Comparison of ENCODE assay signal across 13 cellular contexts in the genomic region with DNA sequence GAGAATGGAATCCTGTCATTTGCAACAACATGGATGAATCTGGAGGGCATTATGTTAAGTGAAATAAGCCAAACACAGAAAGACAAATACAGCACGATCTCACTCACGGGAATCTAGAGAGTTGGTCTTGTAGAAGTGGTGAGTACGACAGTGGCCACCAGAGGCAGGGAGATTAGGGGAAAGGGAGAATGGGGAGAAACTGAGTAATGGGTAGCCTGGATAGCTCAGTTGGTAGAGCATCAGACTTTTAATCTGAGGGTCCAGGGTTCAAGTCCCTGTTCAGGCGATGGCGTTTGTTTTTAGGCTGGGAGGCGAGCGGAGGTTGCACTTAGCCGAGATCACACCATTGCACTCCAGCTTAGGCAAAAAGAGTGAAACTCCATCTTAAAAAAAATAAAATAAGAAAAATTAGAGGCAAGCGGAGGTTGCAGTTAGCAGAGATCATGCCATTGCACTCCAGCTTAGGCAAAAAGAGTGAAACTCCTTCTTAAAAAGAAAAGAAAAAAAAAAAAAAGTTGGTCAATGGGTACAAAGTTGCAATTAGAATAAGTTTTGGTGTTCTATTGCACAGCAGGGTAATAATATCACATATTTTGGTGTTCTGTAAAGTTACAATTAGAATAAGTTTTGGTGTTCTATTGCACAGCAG.
DNase-seq lines count a peak whose midpoint lies in the region; ATAC-seq and TF ChIP-seq lines count a peak whose summit lies in the region.
"Had no signal": no experiment of that assay in that cellular context is flagged by ENCODE, and none has a peak within 500 bp of the region (broad histone marks: within the 10 kb centered on the region; RNA-seq: fewer than 3 reads in every experiment).

No MANE protein-coding gene starts in this region.

- H3K4me1 Mint-ChIP-seq in GM23338: peaks cover 4% of the 10 kb centered on the region; the same call in 1 of the 3 replicates
- H3K4me1 Mint-ChIP-seq: activated naive CD4-positive, alpha-beta T cell treated with anti-CD3 and anti-CD28 coated beads, Interleukin-2, amount 50 U/mL, for 24 hours; T-cell had no signal

- H3K79me2 ChIP-seq in GM23338 (replicated peaks; ENCODE audit: insufficient read depth): no peaks in the 10 kb centered on the region
- no peaks in the 10 kb centered on the region for H3K79me2 ChIP-seq in mammary epithelial cell (ENCODE audit: insufficient read depth, low read length)
- H3K79me2 ChIP-seq in mesendoderm (ENCODE audit: control insufficient read depth, insufficient read depth, low read length): no peaks in the 10 kb centered on the region

- H3K4me1 ChIP-seq in GM23338 (ENCODE audit: insufficient read depth) (no peaks in the 10 kb centered on the region; the same call in 1 of the 2 replicates), mammary epithelial cell (ENCODE audit: insufficient read depth, low read length) (no peaks in the 10 kb centered on the region), mesendoderm (ENCODE audit: control insufficient read depth, low read depth, low read length) (no peaks in the 10 kb centered on the region)
- H3K4me1 ChIP-seq: psoas muscle had no signal

- H3K27ac ChIP-seq in GM23338 (ENCODE audit: low read depth) (no peak overlapping the region), mammary epithelial cell (ENCODE audit: insufficient read depth, low read depth, low read length) (no peak overlapping the region), mesendoderm (ENCODE audit: low read depth, low read length) (no peak overlapping the region)
- H3K27ac ChIP-seq: cardiac muscle cell, HL-60, psoas muscle, tibial artery had no signal

- H2BK120ac ChIP-seq in mesendoderm (ENCODE audit: low read depth, low read length): no peak overlapping the region

- intact Hi-C loops in mammary epithelial cell (cut with micrococcal nuclease): no loop called here

- WGBS in mammary epithelial cell (ENCODE audit: low coverage, missing lambda C conversion rate): 87% methylated on average over 5 of the region's 9 CpGs
- no CpG with 5 or more reads among the region's 9 CpGs for WGBS in mesendoderm (ENCODE audit: extremely low coverage, insufficient coverage, low lambda C conversion rate)

- H3K18ac ChIP-seq in mesendoderm (ENCODE audit: low read length): no peak overlapping the region

- no peak overlapping the region for H2BK5ac ChIP-seq in mesendoderm (ENCODE audit: low read length)

- H3K79me1 ChIP-seq in mesendoderm (ENCODE audit: low read length): no peaks in the 10 kb centered on the region

- peak overlapping the region; percentile 75 for H3K4me3 Mint-ChIP-seq in GM23338
- H3K4me3 Mint-ChIP-seq: activated naive CD4-positive, alpha-beta T cell treated with anti-CD3 and anti-CD28 coated beads, Interleukin-2, amount 50 U/mL, for 24 hours; T-cell had no signal

- no peak overlapping the region for H3K56ac ChIP-seq in mesendoderm (ENCODE audit: low read length)

- H3K9me2 ChIP-seq in GM23338 (ENCODE audit: insufficient read depth): 0 out of 2 replicates have a peak, but pooled peaks cover 6% of the 10 kb centered on the region

- dilution Hi-C loops in mammary epithelial cell (cut with HindIII; ENCODE audit: low sequenced_read_pairs): no loop called here

- peaks cover 8% of the 10 kb centered on the region for H3K27me3 Mint-ChIP-seq in GM23338 (ENCODE audit: insufficient read depth, low read depth, poor library complexity)

- in situ Hi-C loops in mammary epithelial cell (cut with MboI; ENCODE audit: low sequenced_read_pairs in 2 of 2): no loop called here

- ATAC-seq in GM23338: peak; percentile 86
- ATAC-seq: psoas muscle, T-cell had no signal

- 0 out of 2 replicates have a peak, but pooled peaks cover 3% of the 10 kb centered on the region for H3F3A ChIP-seq in GM23338 (replicated peaks; ENCODE audit: low read depth)

- H4K8ac ChIP-seq in mesendoderm (ENCODE audit: low read depth, low read length): no peak overlapping the region

- H3K23ac ChIP-seq in mesendoderm (ENCODE audit: low read length): no peak overlapping the region

- H4K5ac ChIP-seq in mesendoderm (ENCODE audit: low read length): no peak overlapping the region

- DNase-seq in GM23338 (ENCODE audit: low spot score) (peak; percentile 84), M059J (ENCODE audit: low read depth) (peak; percentile 41), mammary epithelial cell (peak; percentile 20), mesendoderm (peak; percentile 94), NCI-H1436 treated with DMSO at 0.1 percent for 48 hours (lab: John Stamatoyannopoulos, UW) (no peak), NOMO-1 treated with DMSO at 0.1 percent for 48 hours (lab: John Stamatoyannopoulos, UW; ENCODE audit: unreplicated experiment) (no peak)
- no peak for DNase-seq in activated CD8-positive, alpha-beta memory T cell treated with anti-CD3 and anti-CD28 coated beads, Interleukin-2, amount 50 U/mL, for 4 hours
- DNase-seq: psoas muscle, T-cell, tibial artery had no signal

- no peak overlapping the region; the same call in 1 of the 2 replicates for H3K27ac Mint-ChIP-seq in GM23338
- H3K27ac Mint-ChIP-seq: activated naive CD4-positive, alpha-beta T cell treated with anti-CD3 and anti-CD28 coated beads, Interleukin-2, amount 50 U/mL, for 24 hours; T-cell had no signal

- H3K9me3 Mint-ChIP-seq in GM23338: peaks cover 10% of the 10 kb centered on the region; the same call in 2 of the 3 replicates
- H3K9me3 Mint-ChIP-seq: activated naive CD4-positive, alpha-beta T cell treated with anti-CD3 and anti-CD28 coated beads, Interleukin-2, amount 50 U/mL, for 24 hours; T-cell had no signal

- H2BK15ac ChIP-seq in mesendoderm (replicated peaks; ENCODE audit: low read depth): no peak overlapping the region

- H3K9ac ChIP-seq in mammary epithelial cell (ENCODE audit: insufficient read depth, low read length): no peak overlapping the region
- no peak overlapping the region for H3K9ac ChIP-seq in mesendoderm (ENCODE audit: low read length)

- no peak overlapping the region for H3K4ac ChIP-seq in mesendoderm (ENCODE audit: low read depth, low read length)

- peak overlapping the region; percentile 69 for H3K4me2 ChIP-seq in GM23338
- no peak overlapping the region for H3K4me2 ChIP-seq in mammary epithelial cell (ENCODE audit: insufficient read depth, low read depth, low read length)
- no peak overlapping the region for H3K4me2 ChIP-seq in mesendoderm (ENCODE audit: low read length)

- H3K4me3 ChIP-seq in GM23338 (peak overlapping the region; percentile 58), mammary epithelial cell (replicated peaks in 1 of 3; ENCODE audit: insufficient read depth in 1 of 3, low read depth in 2 of 3, low read length in 3 of 3) (no peak overlapping the region), mesendoderm (ENCODE audit: low read length) (no peak overlapping the region)
- H3K4me3 ChIP-seq: cardiac muscle cell, psoas muscle, tibial artery had no signal

- CTCF ChIA-PET in mammary epithelial cell (lab: Charles Lee; ENCODE audit: low non-redundant PET): no interaction called here

- no peak overlapping the region for H2AK5ac ChIP-seq in mesendoderm (ENCODE audit: low read length)

- no peaks in the 10 kb centered on the region; the same call in 2 of the 3 replicates for H3K36me3 Mint-ChIP-seq in GM23338 (ENCODE audit: low read depth)
- H3K36me3 Mint-ChIP-seq: activated naive CD4-positive, alpha-beta T cell treated with anti-CD3 and anti-CD28 coated beads, Interleukin-2, amount 50 U/mL, for 24 hours; T-cell had no signal

- no peaks in the 10 kb centered on the region for H3K9me3 ChIP-seq in mammary epithelial cell (replicated peaks; ENCODE audit: insufficient read depth, low read length)
- H3K9me3 ChIP-seq: psoas muscle, tibial artery had no signal

- H3K27me3 ChIP-seq in GM23338 (ENCODE audit: insufficient read depth): peaks cover 7% of the 10 kb centered on the region; the same call in 1 of the 2 replicates
- peaks cover 4% of the 10 kb centered on the region for H3K27me3 ChIP-seq in mammary epithelial cell (ENCODE audit: insufficient read depth, low read length)
- no peaks in the 10 kb centered on the region for H3K27me3 ChIP-seq in mesendoderm (ENCODE audit: insufficient read depth, low read length, poor library complexity)
- H3K27me3 ChIP-seq: cardiac muscle cell had no signal

- TF ChIP-seq CTCF in GM23338 (conservative IDR thresholded peaks at IDR 0.05; ENCODE audit: low read depth in 2 of 2): peak in 1 of 2 experiments; percentile 16; a peak in 1 of 4 replicates
- TF ChIP-seq CTCF in mammary epithelial cell (conservative IDR thresholded peaks at IDR 0.05 in 1 of 2, IDR thresholded peaks at IDR 0.05 in 1 of 2; ENCODE audit: extremely low read depth in 1 of 2, insufficient read depth in 1 of 2, low read depth in 1 of 2, low read length in 2 of 2): no peak

- no TSS peak for BruUV-seq in mammary epithelial cell (replicated peaks; lab: Mats Ljungman, UMichigan)

- H2AFZ ChIP-seq in GM23338 (no peak overlapping the region), mammary epithelial cell (ENCODE audit: low read depth, low read length) (no peak overlapping the region)

- H3K36me3 ChIP-seq in GM23338 (ENCODE audit: insufficient read depth): no peaks in the 10 kb centered on the region; the same call in 1 of the 2 replicates
- H3K36me3 ChIP-seq in mammary epithelial cell (ENCODE audit: insufficient read depth, low read length): no peaks in the 10 kb centered on the region
- H3K36me3 ChIP-seq in mesendoderm (ENCODE audit: control insufficient read depth, insufficient read depth, low read length): no peaks in the 10 kb centered on the region
- H3K36me3 ChIP-seq: cardiac muscle cell, tibial artery had no signal

- H4K20me1 ChIP-seq in GM23338 (replicated peaks; ENCODE audit: insufficient read depth) (no peaks in the 10 kb centered on the region), mammary epithelial cell (ENCODE audit: insufficient read depth, low read length) (no peaks in the 10 kb centered on the region)

Comparison
In these comparisons a context has a peak if more than half of its experiments do, and no peak if none do; other contexts are left out.
1. DNase-seq: peak in GM23338 (single experiment), M059J (single experiment), mammary epithelial cell (single experiment) and mesendoderm (single experiment); none in NCI-H1436 treated with DMSO at 0.1 percent for 48 hours (single experiment), activated CD8-positive, alpha-beta memory T cell treated with anti-CD3 and anti-CD28 coated beads, Interleukin-2, amount 50 U/mL, for 4 hours (single experiment) and NOMO-1 treated with DMSO at 0.1 percent for 48 hours (single experiment).